ENCODE assay signal across 19 cellular contexts in the genomic region with DNA sequence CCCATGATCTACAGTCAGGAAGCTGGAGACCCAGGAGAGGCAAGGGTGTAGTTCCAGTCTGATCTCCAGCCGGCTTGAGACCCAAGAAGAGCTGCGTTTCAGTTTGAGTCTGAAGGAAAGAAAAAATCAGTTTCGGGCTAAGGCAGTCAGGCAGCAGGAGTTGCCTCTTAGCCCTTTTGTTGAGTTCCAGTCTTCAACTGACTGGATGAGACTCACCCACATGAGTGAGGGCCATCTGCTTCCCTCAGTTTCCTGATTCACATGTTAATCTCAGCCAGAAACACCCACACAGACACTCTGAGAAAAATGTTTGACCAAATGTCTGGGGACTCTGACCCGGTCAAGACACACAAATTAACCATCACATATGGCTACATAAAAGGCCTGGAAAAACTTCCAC.
"Had no signal": no experiment of that assay in that cellular context is flagged by ENCODE, and none has a peak within 500 bp of the region (broad histone marks: within the 10 kb centered on the region; RNA-seq: fewer than 3 reads in every experiment).

No MANE protein-coding gene starts in this region.

- H3K4me3 Mint-ChIP-seq: activated T-cell treated with anti-CD3 and anti-CD28 coated beads, Interleukin-2, amount 50 U/mL, for 72 hours; T-helper 1 cell treated with Interleukin-12 subunit alpha and Interleukin-12 subunit beta and Interleukin-4 antibody, amounts not matched to agents 30 μg/mL and 1 μg/mL, for 36 hours had no signal

- FAIRE-seq: small intestine had no signal

- H3K9ac ChIP-seq: parathyroid adenoma had no signal

- H3K4me1 ChIP-seq: colonic mucosa, left ventricle myocardium inferior, parathyroid adenoma, suprapubic skin, upper lobe of left lung had no signal

- H3K27me3 ChIP-seq: colonic mucosa, suprapubic skin, upper lobe of left lung had no signal

- H3K9me3 Mint-ChIP-seq: activated naive CD4-positive, alpha-beta T cell treated with anti-CD3 and anti-CD28 coated beads, Interleukin-2, amount 50 U/mL, for 72 hours; activated T-cell treated with anti-CD3 and anti-CD28 coated beads, Interleukin-2, amount 50 U/mL, for 72 hours; T-helper 1 cell treated with Interleukin-12 subunit alpha and Interleukin-12 subunit beta and Interleukin-4 antibody, amounts not matched to agents 30 μg/mL and 1 μg/mL, for 36 hours had no signal

- H3K9me3 ChIP-seq: colonic mucosa, left ventricle myocardium inferior, suprapubic skin, upper lobe of left lung had no signal

- H3K27ac Mint-ChIP-seq: activated naive CD4-positive, alpha-beta T cell treated with anti-CD3 and anti-CD28 coated beads, Interleukin-2, amount 50 U/mL, for 72 hours; activated T-cell treated with anti-CD3 and anti-CD28 coated beads, Interleukin-2, amount 50 U/mL, for 72 hours; T-helper 1 cell treated with Interleukin-12 subunit alpha and Interleukin-12 subunit beta and Interleukin-4 antibody, amounts not matched to agents 30 μg/mL and 1 μg/mL, for 36 hours had no signal

- ATAC-seq: activated naive CD4-positive, alpha-beta T cell treated with anti-CD3 and anti-CD28 coated beads, Interleukin-2, amount 50 U/mL, for 72 hours; activated T-cell treated with anti-CD3 and anti-CD28 coated beads, Interleukin-2, amount 50 U/mL, for 72 hours; esophagus mucosa had no signal

- H3K4me3 ChIP-seq: colonic mucosa, left ventricle myocardium inferior, suprapubic skin, upper lobe of left lung had no signal

- DNase-seq: activated CD4-positive, alpha-beta T cell treated with anti-CD3 and anti-CD28 coated beads for 48 hours; activated CD8-positive, alpha-beta memory T cell treated with anti-CD3 and anti-CD28 coated beads, Interleukin-2, amount 50 U/mL, for 48 hours; activated gamma-delta T cell; activated T-cell treated with anti-CD3 and anti-CD28 coated beads, Interleukin-2, amount 50 U/mL, for 72 hours; central memory CD4-positive, alpha-beta T cell; colonic mucosa; foreskin fibroblast; left ventricle myocardium inferior; mesendoderm; small intestine; stimulated activated CD4-positive, alpha-beta T cell treated with anti-CD3 and anti-CD28 coated beads, Interleukin-4, amount 100 ng/mL, for 24 hours; stimulated activated naive CD4-positive, alpha-beta T cell treated with Interleukin-2 at 50 U/mL for 16 hours; upper lobe of left lung; WERI-Rb-1 had no signal

- H3K36me3 ChIP-seq: colonic mucosa, left ventricle myocardium inferior, suprapubic skin, upper lobe of left lung, WERI-Rb-1 had no signal

- H2AFZ ChIP-seq: parathyroid adenoma had no signal

- H3K79me2 ChIP-seq: parathyroid adenoma had no signal

- H3K36me3 Mint-ChIP-seq: activated naive CD4-positive, alpha-beta T cell treated with anti-CD3 and anti-CD28 coated beads, Interleukin-2, amount 50 U/mL, for 72 hours had no signal

- H3K27ac ChIP-seq: colonic mucosa, left ventricle myocardium inferior, parathyroid adenoma, suprapubic skin, upper lobe of left lung, WERI-Rb-1 had no signal
